In genomic region chr4:90840828-90841227, GRCh38 we compare ENCODE assay signal across 21 cellular contexts.
DNase-seq lines count a peak whose midpoint lies in the region; ATAC-seq, FAIRE-seq and TF ChIP-seq lines count a peak whose summit lies in the region.
"Had no signal": no experiment of that assay in that cellular context is flagged by ENCODE, and none has a peak within 500 bp of the region (broad histone marks: within the 10 kb centered on the region; RNA-seq: fewer than 3 reads in every experiment).

No MANE protein-coding gene starts in this region.

- H3K4me1 ChIP-seq in A549 (peaks cover 37% of the 10 kb centered on the region), RWPE2 (ENCODE audit: insufficient read depth, poor library complexity, severe bottlenecking) (peaks cover 25% of the 10 kb centered on the region), osteoblast (ENCODE audit: insufficient read depth, low read length) (no peaks in the 10 kb centered on the region), adrenal gland (replicated peaks in 1 of 2) (no peaks in the 10 kb centered on the region)
- H3K4me1 ChIP-seq: BE2C, HAP-1 had no signal

- no peak for TF ChIP-seq EP300 in A549 (IDR thresholded peaks at IDR 0.05)

- DNase-seq in A549 (ENCODE audit: low read depth in 1 of 2, low spot score in 1 of 2) (no peak), RWPE2 (ENCODE audit: low spot score) (no peak), fibroblast of pulmonary artery (ENCODE audit: low read depth) (peak; percentile 8), osteoblast (ENCODE audit: insufficient read length, low spot score, missing footprints) (peak; percentile 1), lower leg skin (ENCODE audit: low spot score in 2 of 2) (no peak), adrenal gland (no peak)
- DNase-seq: BE2C; CD4-positive, CD25-positive, alpha-beta regulatory T cell; COR-L47; GDM1; GM23248; MV-4-11; NCI-H1694 treated with DMSO at 0.1 percent for 48 hours; NCI-H510A; NCI-H748 treated with DMSO at 0.1 percent for 48 hours; NK-92 treated with Interleukin-12 subunit alpha and Interleukin-12 subunit beta, amount 100 ng/mL, for 24 hours; Peyer's patch; SHP77 had no signal

- H3K4me3 ChIP-seq in A549 = no peak overlapping the region
- H3K4me3 ChIP-seq in RWPE2 (ENCODE audit: severe bottlenecking) = no peak overlapping the region
- H3K4me3 ChIP-seq in fibroblast of pulmonary artery (replicated peaks; ENCODE audit: low read depth, low read length) = no peak overlapping the region
- H3K4me3 ChIP-seq in osteoblast (ENCODE audit: insufficient read depth, low read length) = no peak overlapping the region
- H3K4me3 ChIP-seq in lower leg skin (ENCODE audit: low read depth, poor library complexity, severe bottlenecking) = no peak overlapping the region
- H3K4me3 ChIP-seq in adrenal gland = no peak overlapping the region
- H3K4me3 ChIP-seq: GM23248, HAP-1, K562, Peyer's patch had no signal

- H3K27me3 ChIP-seq in RWPE2 (ENCODE audit: insufficient read depth, poor library complexity, severe bottlenecking) (no peaks in the 10 kb centered on the region), osteoblast (ENCODE audit: insufficient read depth, low read length) (no peaks in the 10 kb centered on the region), adrenal gland (no peaks in the 10 kb centered on the region)
- H3K27me3 ChIP-seq: BE2C, Peyer's patch had no signal

- no peak for TF ChIP-seq POLR2A in A549 (IDR thresholded peaks at IDR 0.05; ENCODE audit: low read length)
- no peak for TF ChIP-seq POLR2A in lower leg skin (IDR thresholded peaks at IDR 0.05)
- TF ChIP-seq POLR2A in adrenal gland (IDR thresholded peaks at IDR 0.05) = no peak

- POLR2A ChIA-PET in A549 (lab: Yijun Ruan, JAX) = no interaction called here

- intact Hi-C loops in lower leg skin (cut with DNase I; ENCODE audit: low total_unique reads) = no loop called here
- intact Hi-C loops in adrenal gland (cut with DNase I) = no loop called here

- H3K9me3 ChIP-seq in A549 (no peaks in the 10 kb centered on the region), RWPE2 (ENCODE audit: severe bottlenecking) (no peaks in the 10 kb centered on the region), osteoblast (ENCODE audit: low read depth, low read length) (no peaks in the 10 kb centered on the region), adrenal gland (replicated peaks in 1 of 3) (no peaks in the 10 kb centered on the region)
- H3K9me3 ChIP-seq: BE2C, HAP-1, Peyer's patch had no signal

- H3K36me3 ChIP-seq in RWPE2 (ENCODE audit: low read depth) (no peaks in the 10 kb centered on the region), osteoblast (ENCODE audit: insufficient read depth, low read length) (no peaks in the 10 kb centered on the region), adrenal gland (replicated peaks in 1 of 2) (no peaks in the 10 kb centered on the region)
- H3K36me3 ChIP-seq: BE2C, HAP-1, Peyer's patch had no signal

- no peaks in the 10 kb centered on the region for H4K20me1 ChIP-seq in osteoblast (ENCODE audit: insufficient read depth, low read length)

- TF ChIP-seq CTCF in A549 (IDR thresholded peaks at IDR 0.05) (no peak), RWPE2 (IDR thresholded peaks at IDR 0.05; ENCODE audit: poor library complexity, severe bottlenecking) (no peak), fibroblast of pulmonary artery (IDR thresholded peaks at IDR 0.05; ENCODE audit: low read length, missing control alignments) (no peak), osteoblast (IDR thresholded peaks at IDR 0.05; ENCODE audit: extremely low read depth, low read depth, low read length) (no peak), lower leg skin (IDR thresholded peaks at IDR 0.05) (no peak), adrenal gland (IDR thresholded peaks at IDR 0.05) (no peak)

- CTCF ChIA-PET in A549 (lab: Yijun Ruan, JAX) = no interaction called here

- no peak for TF ChIP-seq RAD21 in A549 (conservative IDR thresholded peaks at IDR 0.05 in 1 of 2, IDR thresholded peaks at IDR 0.05 in 1 of 2)

- ATAC-seq in A549 = no peak
- peak; percentile 85 for ATAC-seq in RWPE2 (ENCODE audit: low read depth)
- ATAC-seq in GM21515 (IDR thresholded peaks at IDR 0.05; ENCODE audit: unreplicated experiment) = no peak
- ATAC-seq: K562 had no signal

- no peaks in the 10 kb centered on the region for H3K79me2 ChIP-seq in osteoblast (ENCODE audit: insufficient read depth, low read length)

- no peak overlapping the region for H2AFZ ChIP-seq in osteoblast (ENCODE audit: low read length)
- H2AFZ ChIP-seq: GM23248 had no signal

- peak overlapping the region; percentile 33 to 38; a peak in 2 of 6 replicates for H3K27ac ChIP-seq in A549
- H3K27ac ChIP-seq in RWPE2 (ENCODE audit: poor library complexity, severe bottlenecking) = peak overlapping the region; percentile 74
- no peak overlapping the region for H3K27ac ChIP-seq in osteoblast (ENCODE audit: low read depth, low read length)
- H3K27ac ChIP-seq in adrenal gland = no peak overlapping the region
- H3K27ac ChIP-seq: GM23248, Peyer's patch had no signal

- H3K4me2 ChIP-seq in A549 (no peak overlapping the region), osteoblast (ENCODE audit: insufficient read depth, low read length) (no peak overlapping the region)

- no peak for FAIRE-seq in A549 (lab: Jason Lieb, UNC)
- FAIRE-seq: K562 had no signal

TF ChIP-seq in A549, 52 proteins besides CTCF, POLR2A, EP300 and RAD21:
- TF ChIP-seq NPAS2 (CRISPR knock-in tag; IDR thresholded peaks at IDR 0.05; ENCODE audit: borderline replicate concordance) (no peak), CEBPB (IDR thresholded peaks at IDR 0.05) (peak in 1 of 2 experiments; percentile 28; a peak in 1 of 4 replicates)

Comparison
In these comparisons a context has a peak if more than half of its experiments do, and no peak if none do; other contexts are left out.
1. DNase-seq: peak in fibroblast of pulmonary artery (single experiment) and osteoblast (single experiment); none in A549 (0 of 2), RWPE2 (single experiment), lower leg skin (0 of 2) and adrenal gland (0 of 7).
2. H3K27ac ChIP-seq: peak in A549 (2 of 2) and RWPE2 (single experiment); none in osteoblast (single experiment) and adrenal gland (0 of 5).